23 cellular contexts compared by ENCODE assay signal in genomic region chr6:166907871-166908806, GRCh38. TPM values are rescaled to one million over a fixed set of nuclear protein-coding genes. Genes with fewer than 3 reads are reported as not detected.
A peak's percentile ranks its signal among the peaks of the same experiment; 100 is the strongest.
DNase-seq lines count a peak whose midpoint lies in the region; ATAC-seq and TF ChIP-seq lines count a peak whose summit lies in the region.
"Had no signal": no experiment of that assay in that cellular context is flagged by ENCODE, and none has a peak within 500 bp of the region (broad histone marks: within the 10 kb centered on the region; RNA-seq: fewer than 3 reads in every experiment).

No MANE protein-coding gene starts in this region.

- TF ChIP-seq CTCF in DOHH2 (IDR thresholded peaks at IDR 0.05; ENCODE audit: low read depth, low read length, poor library complexity, severe bottlenecking) = no peak

- peak; percentile 10 for ATAC-seq in T-helper 17 cell
- no peak for ATAC-seq in naive thymus-derived CD8-positive, alpha-beta T cell
- no peak for ATAC-seq in HG02571 (IDR thresholded peaks at IDR 0.05; ENCODE audit: unreplicated experiment)
- ATAC-seq: body of pancreas had no signal

- H3K9me2 ChIP-seq in DOHH2 (replicated peaks; ENCODE audit: control insufficient read depth, low read length) = no peaks in the 10 kb centered on the region

- H3K27ac ChIP-seq in DOHH2 (ENCODE audit: low read depth, low read length) = no peak overlapping the region
- H3K27ac ChIP-seq: body of pancreas, HL-60, upper lobe of left lung had no signal

- H3K27me3 ChIP-seq in DOHH2 (ENCODE audit: control insufficient read depth, low read length) = peaks cover 15% of the 10 kb centered on the region
- H3K27me3 ChIP-seq: body of pancreas, upper lobe of left lung had no signal

- H3K9me3 ChIP-seq in DOHH2 (ENCODE audit: control insufficient read depth, insufficient read depth, low read length) = no peaks in the 10 kb centered on the region
- H3K9me3 ChIP-seq in T-helper 17 cell (ENCODE audit: control insufficient read depth, low read length, poor library complexity, severe bottlenecking) = no peaks in the 10 kb centered on the region
- H3K9me3 ChIP-seq: body of pancreas, upper lobe of left lung had no signal

- H3K9me3 Mint-ChIP-seq in T-helper 1 cell treated with Interleukin-12 subunit alpha and Interleukin-12 subunit beta and Interleukin-4 antibody, amounts not matched to agents 30 μg/mL and 1 μg/mL, for 36 hours = peaks cover 4% of the 10 kb centered on the region
- no peaks in the 10 kb centered on the region for H3K9me3 Mint-ChIP-seq in naive thymus-derived CD8-positive, alpha-beta T cell
- H3K9me3 Mint-ChIP-seq: dendritic cell treated with granulocyte-macrophage colony-stimulating factor and Interleukin-4, amounts not matched to agents 40 ng/mL and 50 ng/mL, for 4 days; immature natural killer cell had no signal

- H3K4me1 Mint-ChIP-seq in T-helper 1 cell treated with Interleukin-12 subunit alpha and Interleukin-12 subunit beta and Interleukin-4 antibody, amounts not matched to agents 30 μg/mL and 1 μg/mL, for 36 hours (ENCODE audit: low read depth) = peaks cover 36% of the 10 kb centered on the region
- H3K4me1 Mint-ChIP-seq in T-helper 17 cell = peaks cover 28% of the 10 kb centered on the region
- peaks cover 11 to 31% (median 15%) of the 10 kb centered on the region in 4 donors for H3K4me1 Mint-ChIP-seq in naive thymus-derived CD8-positive, alpha-beta T cell

- DNase-seq in T-helper 1 cell (no peak), T-helper 17 cell (no peak), mesenteric fat pad (ENCODE audit: low spot score) (no peak), ureter (ENCODE audit: low spot score) (no peak)
- no peak for DNase-seq in naive thymus-derived CD8-positive, alpha-beta T cell
- DNase-seq: 8988T; activated effector memory CD4-positive, alpha-beta T cell treated with Interleukin-2 at 50 U/mL for 16 hours; body of pancreas; EL; erythroblast; mesendoderm; NCI-H1417 treated with DMSO at 0.1 percent for 48 hours; NCI-H2227 treated with DMSO at 0.1 percent for 48 hours; NK-92 treated with Interleukin-12 subunit alpha and Interleukin-12 subunit beta, amount 100 ng/mL, for 24 hours; occipital lobe; T-helper 9 cell; upper lobe of left lung had no signal

- H3K79me2 ChIP-seq in DOHH2 (ENCODE audit: control insufficient read depth, low read length) = no peaks in the 10 kb centered on the region

- H3K4me2 ChIP-seq in DOHH2 (ENCODE audit: low read length) = peak overlapping the region; percentile 42

- H3K4me1 ChIP-seq in DOHH2 (ENCODE audit: control insufficient read depth, low read length) = peaks cover 32% of the 10 kb centered on the region
- H3K4me1 ChIP-seq: body of pancreas, upper lobe of left lung had no signal

- no peak overlapping the region for H3K4me3 Mint-ChIP-seq in T-helper 1 cell treated with Interleukin-12 subunit alpha and Interleukin-12 subunit beta and Interleukin-4 antibody, amounts not matched to agents 30 μg/mL and 1 μg/mL, for 36 hours
- no peak overlapping the region for H3K4me3 Mint-ChIP-seq in T-helper 17 cell
- H3K4me3 Mint-ChIP-seq in naive thymus-derived CD8-positive, alpha-beta T cell = peak overlapping the region in 5 of 10 donors; percentile 46 to 69 (median 55)
- H3K4me3 Mint-ChIP-seq: dendritic cell treated with granulocyte-macrophage colony-stimulating factor and Interleukin-4, amounts not matched to agents 40 ng/mL and 50 ng/mL, for 4 days; immature natural killer cell had no signal

- POLR2A ChIA-PET in naive thymus-derived CD8-positive, alpha-beta T cell (lab: Charles Lee) = no interaction called here

- H3F3A ChIP-seq in DOHH2 (ENCODE audit: control insufficient read depth, insufficient read depth) = no peaks in the 10 kb centered on the region

- no peaks in the 10 kb centered on the region for H3K36me3 ChIP-seq in DOHH2 (ENCODE audit: control insufficient read depth, low read length)
- H3K36me3 ChIP-seq: upper lobe of left lung had no signal

- peak overlapping the region; percentile 69 for H3K27ac Mint-ChIP-seq in T-helper 1 cell treated with Interleukin-12 subunit alpha and Interleukin-12 subunit beta and Interleukin-4 antibody, amounts not matched to agents 30 μg/mL and 1 μg/mL, for 36 hours
- peak overlapping the region; percentile 85 for H3K27ac Mint-ChIP-seq in T-helper 17 cell
- H3K27ac Mint-ChIP-seq in naive thymus-derived CD8-positive, alpha-beta T cell = peak overlapping the region in 8 of 10 donors; percentile 48 to 91 (median 70)
- H3K27ac Mint-ChIP-seq: dendritic cell treated with granulocyte-macrophage colony-stimulating factor and Interleukin-4, amounts not matched to agents 40 ng/mL and 50 ng/mL, for 4 days had no signal

- H3K27me3 Mint-ChIP-seq in T-helper 1 cell treated with Interleukin-12 subunit alpha and Interleukin-12 subunit beta and Interleukin-4 antibody, amounts not matched to agents 30 μg/mL and 1 μg/mL, for 36 hours (ENCODE audit: low read depth) = no peaks in the 10 kb centered on the region
- H3K27me3 Mint-ChIP-seq in T-helper 17 cell = no peaks in the 10 kb centered on the region
- no peaks in the 10 kb centered on the region for H3K27me3 Mint-ChIP-seq in naive thymus-derived CD8-positive, alpha-beta T cell
- H3K27me3 Mint-ChIP-seq: dendritic cell treated with granulocyte-macrophage colony-stimulating factor and Interleukin-4, amounts not matched to agents 40 ng/mL and 50 ng/mL, for 4 days had no signal

- H4K20me1 ChIP-seq in DOHH2 (ENCODE audit: control insufficient read depth, insufficient read depth, low read depth, low read length) = no peaks in the 10 kb centered on the region

- no peak overlapping the region for H3K4me3 ChIP-seq in DOHH2 (ENCODE audit: low read length)
- H3K4me3 ChIP-seq: body of pancreas, upper lobe of left lung had no signal

- peaks cover 15% of the 10 kb centered on the region for H3K36me3 Mint-ChIP-seq in T-helper 1 cell treated with Interleukin-12 subunit alpha and Interleukin-12 subunit beta and Interleukin-4 antibody, amounts not matched to agents 30 μg/mL and 1 μg/mL, for 36 hours (ENCODE audit: low read depth)
- H3K36me3 Mint-ChIP-seq in T-helper 17 cell (ENCODE audit: low read depth) = peaks cover 2% of the 10 kb centered on the region
- peaks cover 0 to 12% (median 5%) of the 10 kb centered on the region in 3 donors for H3K36me3 Mint-ChIP-seq in naive thymus-derived CD8-positive, alpha-beta T cell

RNA-seq across cellular contexts. Expression of gene RNASET2, which starts 48.2 kb away (rescaled TPM):
- total RNA-seq in T-helper 17 cell (100 to 1,000 TPM; 245 to 340 TPM), mesenteric fat pad (50.6 TPM), ureter (89.9 TPM)
- 10 to 100 TPM; 72.7 to 75.2 TPM for total RNA-seq in naive thymus-derived CD8-positive, alpha-beta T cell
- 100 to 1,000 TPM; 141 to 283 (median 248) TPM for polyA plus RNA-seq in naive thymus-derived CD8-positive, alpha-beta T cell
